Comparison of ENCODE assay signal across 8 cellular contexts in the genomic region with DNA sequence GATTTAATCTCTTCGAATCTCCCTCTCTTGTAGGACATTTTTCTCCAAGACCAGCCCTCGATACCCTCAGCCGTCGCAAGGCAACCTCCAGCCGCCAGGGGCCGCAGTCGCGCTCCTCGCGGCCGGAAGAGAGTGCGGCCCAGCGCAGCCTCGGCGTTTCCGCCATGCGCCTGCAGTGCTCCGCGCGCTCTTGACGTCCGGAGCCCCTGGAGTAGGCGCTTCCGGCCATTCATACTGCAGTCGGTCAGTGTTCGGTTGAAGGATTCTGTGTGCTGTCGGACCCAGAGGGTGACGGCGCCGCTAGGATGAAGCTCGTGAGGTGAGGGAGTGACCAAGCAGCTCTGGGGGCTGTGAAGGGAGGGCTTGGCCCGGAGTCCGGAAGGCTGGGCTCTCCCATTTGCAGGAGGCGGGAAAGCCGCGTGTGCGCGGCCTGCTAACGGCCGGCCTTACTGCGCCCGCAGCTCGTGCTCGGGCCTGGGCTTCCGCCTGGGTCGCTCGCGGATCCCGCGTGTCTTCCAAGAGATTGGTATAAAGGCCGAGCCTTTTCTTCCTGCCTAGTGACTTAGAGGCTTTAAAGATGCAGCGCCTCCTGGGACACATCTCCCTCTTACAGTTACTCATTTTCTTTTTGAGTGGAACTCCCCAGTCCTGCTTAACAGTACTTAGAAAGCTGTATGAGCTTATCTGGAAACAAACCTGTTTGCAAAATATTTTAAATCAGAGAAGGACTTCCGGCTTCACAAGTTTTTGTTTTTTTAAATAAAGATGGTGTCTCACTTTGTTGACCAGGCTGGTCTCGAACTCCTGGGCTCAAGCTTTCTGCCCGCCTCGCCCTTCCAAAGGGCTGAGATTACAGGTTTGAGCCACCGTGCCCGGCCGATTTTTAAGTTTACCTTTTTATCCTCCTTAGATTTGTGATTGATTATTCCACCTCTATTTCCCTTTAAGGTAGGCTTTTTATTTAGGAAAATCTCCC. TPM values are rescaled to one million over a fixed set of nuclear protein-coding genes. Genes with fewer than 3 reads are reported as not detected.
DNase-seq lines count a peak whose midpoint lies in the region; ATAC-seq and TF ChIP-seq lines count a peak whose summit lies in the region.

Gene SNRPD1 (plus strand): TSS at position 190 of the 976 bp plus-strand sequence. CDS start 116 bp downstream, at position 306.

- ATAC-seq in HG02885 (IDR thresholded peaks at IDR 0.05; ENCODE audit: poor library complexity, unreplicated experiment) (peak; percentile 98), left ventricle myocardium superior (peak; percentile 100), psoas muscle (peak; percentile 99)

- H3K27ac Mint-ChIP-seq in T-helper 1 cell treated with Interleukin-12 subunit alpha and Interleukin-12 subunit beta and Interleukin-4 antibody, amounts not matched to agents 30 μg/mL and 1 μg/mL, for 36 hours, result peak within 1 kb of the TSS; percentile 99

- H3K27me3 ChIP-seq in psoas muscle (ENCODE audit: insufficient read depth in 3 of 3, low read length in 2 of 3) (no peaks in the 10 kb centered on the region), uterus (no peaks in the 10 kb centered on the region)

- H3K4me3 Mint-ChIP-seq in T-helper 1 cell treated with Interleukin-12 subunit alpha and Interleukin-12 subunit beta and Interleukin-4 antibody, amounts not matched to agents 30 μg/mL and 1 μg/mL, for 36 hours, result peak within 1 kb of the TSS; percentile 98

- H3K4me1 ChIP-seq in psoas muscle (peaks cover 17% of the 10 kb centered on the region), uterus (peaks cover 0 to 10% of the 10 kb centered on the region in 2 donors)

- H3K9me3 ChIP-seq in psoas muscle (no peaks in the 10 kb centered on the region), uterus (no peaks in the 10 kb centered on the region)

- 1% methylated on average over 59 of the region's 59 CpGs for WGBS in psoas muscle, 3 donors

- H3K27me3 Mint-ChIP-seq in T-helper 1 cell treated with Interleukin-12 subunit alpha and Interleukin-12 subunit beta and Interleukin-4 antibody, amounts not matched to agents 30 μg/mL and 1 μg/mL, for 36 hours (ENCODE audit: low read depth), result no peaks in the 10 kb centered on the region

- H3K27ac ChIP-seq in psoas muscle, result peak within 1 kb of the TSS; percentile 86
- H3K27ac ChIP-seq in uterus, result peak within 1 kb of the TSS; percentile 77 to 79

- peaks cover 19% of the 10 kb centered on the region for H3K4me1 Mint-ChIP-seq in T-helper 1 cell treated with Interleukin-12 subunit alpha and Interleukin-12 subunit beta and Interleukin-4 antibody, amounts not matched to agents 30 μg/mL and 1 μg/mL, for 36 hours (ENCODE audit: low read depth)

- H3K9me3 Mint-ChIP-seq in T-helper 1 cell treated with Interleukin-12 subunit alpha and Interleukin-12 subunit beta and Interleukin-4 antibody, amounts not matched to agents 30 μg/mL and 1 μg/mL, for 36 hours, result no peaks in the 10 kb centered on the region

- DNase-seq in NCI-H1694 (lab: John Stamatoyannopoulos, UW) (peak; percentile 63), amygdala (lab: John Stamatoyannopoulos, UW) (peak; percentile 27 to 89 (median 78)), left ventricle myocardium superior (peak; percentile 94), psoas muscle (peak; percentile 90 to 93), uterus (peak; percentile 74 to 92)

- H3K4me3 ChIP-seq in psoas muscle (peak within 1 kb of the TSS; percentile 80), uterus (peak within 1 kb of the TSS; percentile 56 to 64)

- peak; percentile 92 for TF ChIP-seq CTCF in psoas muscle (IDR thresholded peaks at IDR 0.05)
- peak; percentile 94 to 98 (median 96) for TF ChIP-seq CTCF in uterus (IDR thresholded peaks at IDR 0.05)

- TF ChIP-seq POLR2A in GM15510 (IDR thresholded peaks at IDR 0.05; ENCODE audit: borderline replicate concordance, extremely low read depth, insufficient read length) (peak; percentile 89), uterus (IDR thresholded peaks at IDR 0.05) (peak; percentile 19 to 33)

- intact Hi-C loops in left ventricle myocardium superior (cut with micrococcal nuclease), result no loop called here
- intact Hi-C loops in psoas muscle (cut with DNase I), result no loop called here
- intact Hi-C loops in uterus (cut with DNase I; ENCODE audit: low total_unique reads), result no loop called here

- H3K36me3 ChIP-seq in psoas muscle (ENCODE audit: insufficient read depth in 1 of 2, low read depth in 1 of 2) (peaks cover 0 to 26% of the 10 kb centered on the region in 2 donors), uterus (no peaks in the 10 kb centered on the region)

- peaks cover 17% of the 10 kb centered on the region for H3K36me3 Mint-ChIP-seq in T-helper 1 cell treated with Interleukin-12 subunit alpha and Interleukin-12 subunit beta and Interleukin-4 antibody, amounts not matched to agents 30 μg/mL and 1 μg/mL, for 36 hours (ENCODE audit: low read depth)

RNA-seq across cellular contexts. Expression of gene SNRPD1, which starts in this region (rescaled TPM):
- total RNA-seq in left ventricle myocardium superior, result 22.6 TPM
- 10 to 100 TPM; 18.4 to 46.8 (median 33.2) TPM for total RNA-seq in psoas muscle
- 10 to 100 TPM; 17.7 to 43.5 (median 34.1) TPM for polyA plus RNA-seq in psoas muscle
- 10 to 100 TPM in 2 of 4 donors, 1 to 10 TPM in 2; 6.1 to 35.8 (median 19.5) TPM for total RNA-seq in uterus

Comparison
In these comparisons a context has a peak if more than half of its experiments do, and no peak if none do; other contexts are left out.
1. Peak in every context shown above with its lines: DNase-seq, ATAC-seq, H3K4me3 ChIP-seq and H3K27ac ChIP-seq.